ENCODE assay signal across 8 cellular contexts in genomic region chr3:118628704-118629341, GRCh38.
DNase-seq lines count a peak whose midpoint lies in the region; ATAC-seq and FAIRE-seq lines count a peak whose summit lies in the region.

No MANE protein-coding gene starts in this region.

- no peak overlapping the region for H3K27ac ChIP-seq in small intestine (ENCODE audit: low read depth in 1 of 2, low read length in 1 of 2)

- H3K4me1 ChIP-seq in small intestine (ENCODE audit: control insufficient read depth in 2 of 2, insufficient read depth in 1 of 2, low read depth in 1 of 2, low read length in 1 of 2): no peaks in the 10 kb centered on the region

- DNase-seq in GDM1 (lab: John Stamatoyannopoulos, UW) (peak; percentile 15), NCI-H510A treated with DMSO at 0.1 percent for 48 hours (lab: John Stamatoyannopoulos, UW) (peak; percentile 71), amygdala (lab: John Stamatoyannopoulos, UW) (peak in 53 of 56 donors; percentile 6 to 88 (median 53)), hepatic stellate cell (ENCODE audit: low spot score) (peak; percentile 34), small intestine (peak; percentile 41), activated gamma-delta T cell treated with Interleukin-2 at 50 U/mL for 16 hours (no peak)

- H3K27me3 ChIP-seq in small intestine (ENCODE audit: control insufficient read depth in 2 of 2, insufficient read depth in 2 of 2, low read length in 2 of 2): no peaks in the 10 kb centered on the region

- ATAC-seq in GM21360 (IDR thresholded peaks at IDR 0.05; ENCODE audit: unreplicated experiment) (peak; percentile 86), HG03469 (IDR thresholded peaks at IDR 0.05; ENCODE audit: unreplicated experiment) (peak; percentile 97)

- FAIRE-seq in small intestine (lab: Jason Lieb, UNC): no peak

- no peak overlapping the region for H3K4me3 ChIP-seq in small intestine (ENCODE audit: low read depth in 1 of 2, low read length in 2 of 2)

- H3K9me3 ChIP-seq in small intestine (ENCODE audit: control insufficient read depth, low read depth): no peaks in the 10 kb centered on the region

- WGBS in small intestine, 3 donors: 6 to 8% (median 8%) methylated on average over 8 of the region's 8 CpGs

- H3K36me3 ChIP-seq in small intestine (ENCODE audit: control insufficient read depth in 2 of 2, insufficient read depth in 2 of 2, low read length in 2 of 2): no peaks in the 10 kb centered on the region
